Comparison of ENCODE assay signal across 22 cellular contexts in the genomic region with DNA sequence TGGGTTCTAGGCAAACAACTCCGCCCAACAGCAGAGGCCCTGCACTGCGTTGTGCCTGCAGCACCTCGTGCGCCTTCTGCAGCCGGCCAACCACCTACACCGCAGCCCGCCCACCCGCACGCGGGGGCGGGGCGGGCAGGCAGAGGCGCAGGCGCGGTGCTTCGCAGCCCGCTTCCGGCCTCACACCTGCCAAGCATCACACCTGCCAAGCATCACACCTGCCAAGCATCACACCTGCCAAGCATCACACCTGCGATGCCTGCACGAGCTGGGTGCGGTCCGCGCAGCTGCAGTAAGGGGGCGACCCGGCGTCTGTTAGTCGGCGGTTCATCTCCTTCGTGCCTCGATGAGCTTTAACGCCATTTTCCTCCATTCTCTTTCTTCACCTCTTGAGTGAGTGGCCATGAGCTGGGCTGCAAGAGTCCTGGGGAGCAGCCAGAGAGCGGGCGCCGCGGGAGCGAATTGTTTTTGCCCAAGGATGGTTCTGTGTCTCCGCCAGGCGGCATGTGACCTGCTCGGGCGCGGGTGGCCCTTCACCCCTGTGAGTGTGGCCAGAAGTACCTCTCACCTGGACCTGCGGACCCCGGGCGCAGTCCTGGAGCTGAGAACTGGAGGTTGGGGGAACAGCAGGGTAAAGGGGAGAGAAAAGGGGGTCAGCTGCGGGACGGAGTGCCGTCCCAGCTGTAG. TPM values are rescaled to one million over a fixed set of nuclear protein-coding genes. Genes with fewer than 3 reads are reported as not detected.
DNase-seq lines count a peak whose midpoint lies in the region; ATAC-seq, FAIRE-seq and TF ChIP-seq lines count a peak whose summit lies in the region.
"Had no signal": no experiment of that assay in that cellular context is flagged by ENCODE, and none has a peak within 500 bp of the region (broad histone marks: within the 10 kb centered on the region; RNA-seq: fewer than 3 reads in every experiment).

A gene (plus strand): TSS at position 171 of the 687 bp plus-strand sequence. CDS start 825 bp downstream, outside the sequence.

- no peak within 1 kb of the TSS for H3K27ac ChIP-seq in H1 (ENCODE audit: low read depth, low read length)
- H3K27ac ChIP-seq in upper lobe of right lung: no peak within 1 kb of the TSS
- H3K27ac ChIP-seq: gastrocnemius medialis, sigmoid colon, SJSA1, suprapubic skin had no signal

- 0 out of 2 replicates have a peak within 1 kb of the TSS, but pooled peaks have one; percentile 4 for H2BK12ac ChIP-seq in H1 (ENCODE audit: low read depth, low read length)

- no peak within 1 kb of the TSS for H3K9ac ChIP-seq in H1 (replicated peaks in 1 of 4; ENCODE audit: extremely low read depth in 1 of 4, low read depth in 3 of 4, low read length in 3 of 4)

- no peak within 1 kb of the TSS for H3K4ac ChIP-seq in H1 (replicated peaks; ENCODE audit: insufficient read length, low read depth, low read length)

- no peaks in the 10 kb centered on the region for H3K9me3 ChIP-seq in H1 (ENCODE audit: insufficient read depth in 2 of 2, low read depth in 1 of 2, low read length in 1 of 2)
- H3K9me3 ChIP-seq in upper lobe of right lung: no peaks in the 10 kb centered on the region
- H3K9me3 ChIP-seq: gastrocnemius medialis, sigmoid colon, SJSA1, suprapubic skin had no signal

- H2BK15ac ChIP-seq in H1 (ENCODE audit: low read length): no peak within 1 kb of the TSS

- H2AK5ac ChIP-seq in H1 (ENCODE audit: low read depth, low read length): no peak within 1 kb of the TSS

- no peak within 1 kb of the TSS for H3K4me3 Mint-ChIP-seq in stimulated activated effector memory CD8-positive, alpha-beta T cell treated with anti-CD3 and anti-CD28 coated beads, Interleukin-12 subunit alpha, Interleukin-12 subunit beta, amount 100 ng/mL, for 72 hours

- no peak within 1 kb of the TSS for H3K27ac Mint-ChIP-seq in stimulated activated effector memory CD8-positive, alpha-beta T cell treated with anti-CD3 and anti-CD28 coated beads, Interleukin-12 subunit alpha, Interleukin-12 subunit beta, amount 100 ng/mL, for 72 hours

- H3K4me2 ChIP-seq in H1 (ENCODE audit: insufficient read depth in 1 of 2, low read depth in 2 of 2, low read length in 2 of 2): no peak within 1 kb of the TSS

- H3K27me3 ChIP-seq in H1 (replicated peaks in 1 of 4; ENCODE audit: control insufficient read depth in 3 of 4, extremely low read depth in 1 of 4, insufficient read depth in 3 of 4, low read length in 3 of 4) (no peaks in the 10 kb centered on the region), upper lobe of right lung (no peaks in the 10 kb centered on the region)
- H3K27me3 ChIP-seq: gastrocnemius medialis, sigmoid colon, SJSA1 had no signal

- ATAC-seq in upper lobe of right lung: peak; percentile 34
- ATAC-seq in left cardiac atrium: no peak
- ATAC-seq in stimulated activated effector memory CD8-positive, alpha-beta T cell treated with anti-CD3 and anti-CD28 coated beads, Interleukin-12 subunit alpha, Interleukin-12 subunit beta, amount 100 ng/mL, for 72 hours: no peak
- no peak for ATAC-seq in GM21526 (IDR thresholded peaks at IDR 0.05; ENCODE audit: low FRiP score, unreplicated experiment)
- ATAC-seq: gastrocnemius medialis, GM12878, left ventricle myocardium superior had no signal

- intact Hi-C loops in upper lobe of right lung (cut with DNase I) (no loop called here), left cardiac atrium (cut with DNase I) (no loop called here)

- H4K91ac ChIP-seq in H1 (replicated peaks; ENCODE audit: insufficient read length, low read length): no peak within 1 kb of the TSS

- peak; percentile 5 for DNase-seq in stimulated activated CD4-positive, alpha-beta T cell treated with anti-CD3 and anti-CD28 coated beads, Interleukin-15, amount 100 ng/mL, for 24 hours
- DNase-seq in stimulated activated CD4-positive, alpha-beta T cell treated with anti-CD3 and anti-CD28 coated beads, Interleukin-1b, Interleukin-23, amount 100 ng/mL, for 48 hours: no peak
- peak; percentile 61 for DNase-seq in SK-N-DZ (ENCODE audit: low spot score)
- DNase-seq in H1 (ENCODE audit: low read depth in 1 of 2, low spot score in 2 of 2): peak in 1 of 2 experiments; percentile 53
- DNase-seq in upper lobe of right lung: no peak
- DNase-seq in left cardiac atrium: no peak
- DNase-seq in stimulated activated effector memory CD8-positive, alpha-beta T cell treated with anti-CD3 and anti-CD28 coated beads, Interleukin-12 subunit alpha, Interleukin-12 subunit beta, amount 100 ng/mL, for 72 hours (ENCODE audit: low spot score in 2 of 2): no peak
- DNase-seq: activated CD4-positive, alpha-beta T cell treated with anti-CD3 and anti-CD28 coated beads, Interleukin-2, amount 50 U/mL, for 48 hours; Calu3; gastrocnemius medialis; left ventricle myocardium superior; MM.1S; NCI-H1930; NCI-H510A treated with DMSO at 0.1 percent for 48 hours; sigmoid colon; T1000 had no signal

- H3K4me1 Mint-ChIP-seq in stimulated activated effector memory CD8-positive, alpha-beta T cell treated with anti-CD3 and anti-CD28 coated beads, Interleukin-12 subunit alpha, Interleukin-12 subunit beta, amount 100 ng/mL, for 72 hours: no peaks in the 10 kb centered on the region

- no peak for TF ChIP-seq POLR2A in H1 (IDR thresholded peaks at IDR 0.05; ENCODE audit: control extremely low read depth in 1 of 2, low read depth in 2 of 2, low read length in 2 of 2)

- H3K79me2 ChIP-seq in H1 (ENCODE audit: control insufficient read depth in 1 of 2, insufficient read depth in 2 of 2, low read length in 2 of 2): no peaks in the 10 kb centered on the region

- H2BK120ac ChIP-seq in H1 (replicated peaks; ENCODE audit: low read depth, low read length): no peak within 1 kb of the TSS

- no peaks in the 10 kb centered on the region for H3K36me3 ChIP-seq in H1 (ENCODE audit: control insufficient read depth in 2 of 4, insufficient read depth in 4 of 4, low read length in 3 of 4)
- H3K36me3 ChIP-seq in upper lobe of right lung: no peaks in the 10 kb centered on the region
- H3K36me3 ChIP-seq: gastrocnemius medialis, sigmoid colon, SJSA1, suprapubic skin had no signal

- no peaks in the 10 kb centered on the region for H3K9me3 Mint-ChIP-seq in stimulated activated effector memory CD8-positive, alpha-beta T cell treated with anti-CD3 and anti-CD28 coated beads, Interleukin-12 subunit alpha, Interleukin-12 subunit beta, amount 100 ng/mL, for 72 hours

- no peak within 1 kb of the TSS for H2AFZ ChIP-seq in H1 (ENCODE audit: low read length)

- H4K20me1 ChIP-seq in H1 (replicated peaks in 1 of 2; ENCODE audit: control insufficient read depth in 1 of 2, insufficient read depth in 2 of 2, low read length in 2 of 2): no peaks in the 10 kb centered on the region

- H2BK5ac ChIP-seq in H1 (ENCODE audit: low read depth, low read length): no peak within 1 kb of the TSS

- H3K4me3 ChIP-seq in H1 (ENCODE audit: extremely low read depth in 1 of 4, insufficient read depth in 2 of 4, low read depth in 3 of 4, low read length in 4 of 4) (no peak within 1 kb of the TSS), upper lobe of right lung (no peak within 1 kb of the TSS)
- H3K4me3 ChIP-seq: gastrocnemius medialis, GM12878, sigmoid colon, SJSA1, suprapubic skin had no signal

- no peaks in the 10 kb centered on the region for H3K4me1 ChIP-seq in H1 (replicated peaks in 1 of 4; ENCODE audit: control insufficient read depth in 3 of 4, insufficient read depth in 4 of 4, low read length in 3 of 4)
- no peaks in the 10 kb centered on the region for H3K4me1 ChIP-seq in upper lobe of right lung
- H3K4me1 ChIP-seq: gastrocnemius medialis, sigmoid colon, SJSA1, suprapubic skin had no signal

- peak in 1 of 2 experiments; percentile 16; a peak in 1 of 4 replicates for TF ChIP-seq RAD21 in H1 (IDR thresholded peaks at IDR 0.05 in 1 of 2, conservative IDR thresholded peaks at IDR 0.05 in 1 of 2; ENCODE audit: low read depth in 2 of 2, low read length in 2 of 2)

- H4K8ac ChIP-seq in H1 (ENCODE audit: extremely low read depth, insufficient read depth, low read length): peak within 1 kb of the TSS; percentile 51

- no peak within 1 kb of the TSS for H3K14ac ChIP-seq in H1 (ENCODE audit: insufficient read length)

- FAIRE-seq in H1 (lab: Jason Lieb, UNC): no peak
- FAIRE-seq: GM12878 had no signal

- no peaks in the 10 kb centered on the region for H3K79me1 ChIP-seq in H1 (ENCODE audit: low read depth, low read length)

- POLR2A ChIA-PET in H1 (lab: Charles Lee; ENCODE audit: partially characterized antibody): interaction anchor here (0.7 to 1.1 kb wide), 3 partner anchors 71 to 179 kb away, joined by 3 to 4 read pairs (median 3); a partner anchor contains a TSS

- H4K5ac ChIP-seq in H1 (ENCODE audit: insufficient read length, low read depth, low read length): no peak within 1 kb of the TSS

- WGBS in H1 (ENCODE audit: extremely low coverage in 1 of 2, insufficient coverage in 1 of 2, insufficient read length in 1 of 2, insufficient replicate concordance in 2 of 2, low coverage in 1 of 2, low lambda C conversion rate in 2 of 2, missing lambda C conversion rate in 1 of 2), 2 experiments: 93% methylated on average over 28 of the region's 47 CpGs; no CpG with 5 or more reads in 1 of the 2 experiments

- TF ChIP-seq EP300 in H1 (IDR thresholded peaks at IDR 0.05; ENCODE audit: borderline replicate concordance in 1 of 2, low read depth in 2 of 2, low read length in 2 of 2): no peak

- CTCF ChIA-PET in H1 (lab: Charles Lee; ENCODE audit: partially characterized antibody): interaction anchor here (0.5 to 1.9 kb wide), 4 partner anchors 10 to 52 kb away, joined by 3 to 6 read pairs (median 4); no protein-coding TSS in a partner anchor

- no peaks in the 10 kb centered on the region for H3K36me3 Mint-ChIP-seq in stimulated activated effector memory CD8-positive, alpha-beta T cell treated with anti-CD3 and anti-CD28 coated beads, Interleukin-12 subunit alpha, Interleukin-12 subunit beta, amount 100 ng/mL, for 72 hours

- no peak within 1 kb of the TSS for H2BK20ac ChIP-seq in H1 (ENCODE audit: low read length)

- H3K18ac ChIP-seq in H1 (ENCODE audit: extremely low read depth, low read length): no peak within 1 kb of the TSS

- no peaks in the 10 kb centered on the region for H3K23me2 ChIP-seq in H1 (ENCODE audit: low read depth, low read length)

- no peak within 1 kb of the TSS for H3K56ac ChIP-seq in H1 (replicated peaks; ENCODE audit: insufficient read length, low read depth, low read length)

- H3K23ac ChIP-seq in H1 (ENCODE audit: insufficient read length): no peak within 1 kb of the TSS

- peak in 2 of 3 experiments; percentile 23 to 33; a peak in 2 of 4 replicates for TF ChIP-seq CTCF in H1 (IDR thresholded peaks at IDR 0.05; ENCODE audit: control extremely low read depth in 1 of 3, insufficient read depth in 1 of 3, low read depth in 1 of 3, low read length in 3 of 3)
- TF ChIP-seq CTCF in upper lobe of right lung (IDR thresholded peaks at IDR 0.05): no peak

RNA-seq across cellular contexts. Expression of the gene that starts here (rescaled TPM):
- polyA plus RNA-seq in SK-N-DZ (2014; cell fraction: cytosol; rRNA removed): 6.2 and 7.7 TPM in 2 replicates
- polyA plus RNA-seq in SK-N-DZ (2014; cell fraction: nucleus; rRNA removed): 7.1 and 7.5 TPM in 2 replicates
- not detected in 2 replicates for total RNA-seq in H1 (2021; fragmentation: NEBNext Ultra II Directional; extraction: Animal tissue kit (Norgen Biotek cat#: 25700))
- polyA plus RNA-seq in H1 (2011; rRNA removed): not detected in 2 replicates
- polyA plus RNA-seq in H1 (2011; cell fraction: cytosol; rRNA removed): not detected
- polyA plus RNA-seq in H1 (2011; cell fraction: nucleus; rRNA removed): not detected
- not detected in 4 replicates for polyA plus RNA-seq in H1 (2012, experiment 1 of 2)
- not detected for polyA plus RNA-seq in H1 (2012, experiment 2 of 2)
- polyA plus RNA-seq in H1 (2013, experiment 1 of 2): 0.08 TPM
- not detected for polyA plus RNA-seq in H1 (2013, experiment 2 of 2)
- 0.09 TPM in 1 of 2 replicates, not detected in the other for polyA minus RNA-seq in H1 (2011; rRNA and poly(A)+ RNA removed)
- not detected for polyA minus RNA-seq in H1 (2011; cell fraction: cytosol; rRNA and poly(A)+ RNA removed)
- polyA minus RNA-seq in H1 (2011; cell fraction: nucleus; rRNA and poly(A)+ RNA removed): not detected
- total RNA-seq in upper lobe of right lung: not detected
- total RNA-seq in left cardiac atrium: not detected
- total RNA-seq: Calu3, G401, gastrocnemius medialis, GM12878, left ventricle myocardium superior, osteoblast, sigmoid colon, SJSA1, suprapubic skin had no signal

Comparison
In these comparisons a context has a peak if more than half of its experiments do, and no peak if none do; other contexts are left out.
1. DNase-seq: peak in stimulated activated CD4-positive, alpha-beta T cell treated with anti-CD3 and anti-CD28 coated beads, Interleukin-15, amount 100 ng/mL, for 24 hours (single experiment) and SK-N-DZ (single experiment); none in stimulated activated CD4-positive, alpha-beta T cell treated with anti-CD3 and anti-CD28 coated beads, Interleukin-1b, Interleukin-23, amount 100 ng/mL, for 48 hours (single experiment), upper lobe of right lung (single experiment), left cardiac atrium (single experiment) and stimulated activated effector memory CD8-positive, alpha-beta T cell treated with anti-CD3 and anti-CD28 coated beads, Interleukin-12 subunit alpha, Interleukin-12 subunit beta, amount 100 ng/mL, for 72 hours (0 of 2).
2. Peak in ATAC-seq in upper lobe of right lung; RNA of the gene not detected or under 1 TPM.